ENCODE assay signal across 15 cellular contexts in genomic region chr13:28185256-28185655, GRCh38.
"Had no signal": no experiment of that assay in that cellular context is flagged by ENCODE, and none has a peak within 500 bp of the region (broad histone marks: within the 10 kb centered on the region; RNA-seq: fewer than 3 reads in every experiment).

No MANE protein-coding gene starts in this region.

- H3K4me1 Mint-ChIP-seq: activated CD4-positive, alpha-beta memory T cell treated with anti-CD3 and anti-CD28 coated beads, Interleukin-2, amount 10 ng/mL, durations not matched to agents 7 days and 5 days had no signal

- H3K27ac Mint-ChIP-seq: activated CD4-positive, alpha-beta memory T cell treated with anti-CD3 and anti-CD28 coated beads, Interleukin-2, amount 10 ng/mL, durations not matched to agents 7 days and 5 days; activated CD4-positive, alpha-beta T cell treated with anti-CD3 and anti-CD28 coated beads for 36 hours; activated naive CD4-positive, alpha-beta T cell treated with anti-CD3 and anti-CD28 coated beads for 36 hours; stimulated activated effector memory CD8-positive, alpha-beta T cell treated with anti-CD3 and anti-CD28 coated beads, Interleukin-12 subunit alpha, Interleukin-12 subunit beta, amount 100 ng/mL, for 72 hours had no signal

- DNase-seq: activated CD4-positive, alpha-beta memory T cell treated with anti-CD3 and anti-CD28 coated beads, Interleukin-2, amount 10 ng/mL, durations not matched to agents 7 days and 5 days; activated CD4-positive, alpha-beta T cell treated with anti-CD3 and anti-CD28 coated beads for 36 hours; activated CD8-positive, alpha-beta memory T cell treated with anti-CD3 and anti-CD28 coated beads, Interleukin-2, amount 50 U/mL, for 48 hours; activated naive CD4-positive, alpha-beta T cell treated with anti-CD3 and anti-CD28 coated beads for 36 hours; adrenal gland; brain microvascular endothelial cell; cerebellar nuclear complex; dorsolateral prefrontal cortex; heart left ventricle; right cardiac atrium; small intestine; T-helper 9 cell; tibial artery; uterus had no signal

- H3K4me3 Mint-ChIP-seq: activated CD4-positive, alpha-beta memory T cell treated with anti-CD3 and anti-CD28 coated beads, Interleukin-2, amount 10 ng/mL, durations not matched to agents 7 days and 5 days; activated CD4-positive, alpha-beta T cell treated with anti-CD3 and anti-CD28 coated beads for 36 hours; activated naive CD4-positive, alpha-beta T cell treated with anti-CD3 and anti-CD28 coated beads for 36 hours; stimulated activated effector memory CD8-positive, alpha-beta T cell treated with anti-CD3 and anti-CD28 coated beads, Interleukin-12 subunit alpha, Interleukin-12 subunit beta, amount 100 ng/mL, for 72 hours had no signal

- H3K4me3 ChIP-seq: adrenal gland, dorsolateral prefrontal cortex, heart left ventricle, tibial artery, uterus had no signal

- H3K27me3 Mint-ChIP-seq: activated CD4-positive, alpha-beta memory T cell treated with anti-CD3 and anti-CD28 coated beads, Interleukin-2, amount 10 ng/mL, durations not matched to agents 7 days and 5 days; activated CD4-positive, alpha-beta T cell treated with anti-CD3 and anti-CD28 coated beads for 36 hours had no signal

- ATAC-seq: activated CD4-positive, alpha-beta T cell treated with anti-CD3 and anti-CD28 coated beads for 36 hours; stimulated activated effector memory CD8-positive, alpha-beta T cell treated with anti-CD3 and anti-CD28 coated beads, Interleukin-12 subunit alpha, Interleukin-12 subunit beta, amount 100 ng/mL, for 72 hours had no signal

- H3K9me3 Mint-ChIP-seq: activated CD4-positive, alpha-beta memory T cell treated with anti-CD3 and anti-CD28 coated beads, Interleukin-2, amount 10 ng/mL, durations not matched to agents 7 days and 5 days; activated naive CD4-positive, alpha-beta T cell treated with anti-CD3 and anti-CD28 coated beads for 36 hours; stimulated activated effector memory CD8-positive, alpha-beta T cell treated with anti-CD3 and anti-CD28 coated beads, Interleukin-12 subunit alpha, Interleukin-12 subunit beta, amount 100 ng/mL, for 72 hours had no signal
